Comparison of ENCODE assay signal across 8 cellular contexts in genomic region chr20:43959079-43959919, GRCh38. TPM values are rescaled to one million over a fixed set of nuclear protein-coding genes. Genes with fewer than 3 reads are reported as not detected.
DNase-seq lines count a peak whose midpoint lies in the region; ATAC-seq and TF ChIP-seq lines count a peak whose summit lies in the region.

No MANE protein-coding gene starts in this region.

- TF ChIP-seq CTCF in C4-2B (conservative IDR thresholded peaks at IDR 0.05) (no peak), HCT116 (IDR thresholded peaks at IDR 0.05 in 2 of 3, conservative IDR thresholded peaks at IDR 0.05 in 1 of 3; ENCODE audit: borderline replicate concordance in 1 of 3, insufficient read depth in 1 of 3, low read depth in 2 of 3, low read length in 2 of 3) (no peak), heart left ventricle (IDR thresholded peaks at IDR 0.05) (no peak), suprapubic skin (IDR thresholded peaks at IDR 0.05) (no peak)

- 0 out of 2 replicates have a peak overlapping the region, but pooled peaks have one; percentile 2 for H3K4me2 ChIP-seq in HCT116 (ENCODE audit: low read length)

- no peaks in the 10 kb centered on the region for H3K36me3 ChIP-seq in HCT116 (ENCODE audit: control insufficient read depth in 1 of 2, insufficient read depth in 2 of 2, low read length in 2 of 2)
- no peaks in the 10 kb centered on the region for H3K36me3 ChIP-seq in heart left ventricle
- no peaks in the 10 kb centered on the region for H3K36me3 ChIP-seq in suprapubic skin

- DNase-seq in HCT116 (ENCODE audit: low read depth, low spot score) = no peak
- peak in 1 of 5 donors; percentile 7 for DNase-seq in heart left ventricle
- DNase-seq in stimulated activated CD4-positive, alpha-beta T cell treated with anti-CD3 and anti-CD28 coated beads, Interleukin-12 subunit alpha, Interleukin-12 subunit beta, amount 100 ng/mL, for 4 hours = no peak
- DNase-seq in stimulated activated CD4-positive, alpha-beta T cell treated with anti-CD3 and anti-CD28 coated beads, Interleukin-2, amount 100 ng/mL, for 24 hours = no peak
- DNase-seq in suprapubic skin (ENCODE audit: low spot score in 2 of 2) = no peak

- BruUV-seq in HCT116 (replicated peaks; lab: Mats Ljungman, UMichigan) = no TSS peak

- H3K9ac ChIP-seq in HCT116 (ENCODE audit: low read length) = peak overlapping the region; percentile 14; the same call in 1 of the 2 replicates

- no peaks in the 10 kb centered on the region for H3K9me2 ChIP-seq in HCT116 (ENCODE audit: insufficient read depth)

- ATAC-seq in HCT116 (no peak), SK-N-SH treated with all-trans-retinoic acid at 6 μM for 48 hours (peak; percentile 64), heart left ventricle (peak in 3 of 4 donors; percentile 17 to 47 (median 35)), HG03280 (IDR thresholded peaks at IDR 0.05; ENCODE audit: unreplicated experiment) (no peak)

- no peak for TF ChIP-seq EP300 in suprapubic skin (IDR thresholded peaks at IDR 0.05)

- no peaks in the 10 kb centered on the region for H4K20me1 ChIP-seq in HCT116 (ENCODE audit: insufficient read depth)

- RAD21 ChIA-PET in HCT116 (lab: Charles Lee; ENCODE audit: low non-redundant PET in 1 of 2, low total read pairs in 2 of 2, uncharacterized antibody in 2 of 2, unreplicated experiment in 2 of 2) = no interaction called here

- H3K4me3 ChIP-seq in HCT116 (replicated peaks in 1 of 2; ENCODE audit: low read depth in 1 of 2, low read length in 2 of 2) = no peak overlapping the region
- no peak overlapping the region for H3K4me3 ChIP-seq in heart left ventricle
- no peak overlapping the region for H3K4me3 ChIP-seq in suprapubic skin

- intact Hi-C loops in HCT116 (cut with micrococcal nuclease) (no loop called here), heart left ventricle (cut with DNase I) (no loop called here)

- TF ChIP-seq RAD21 in HCT116 (IDR thresholded peaks at IDR 0.05; ENCODE audit: low read depth) = no peak

- H3K4me1 ChIP-seq in HCT116 (ENCODE audit: control insufficient read depth in 1 of 2, insufficient read depth in 2 of 2, low read length in 2 of 2) = peaks cover 65 to 99% of the 10 kb centered on the region in 2 experiments
- H3K4me1 ChIP-seq in heart left ventricle = peaks cover 0 to 64% (median 22%) of the 10 kb centered on the region in 12 donors
- peaks cover 38% of the 10 kb centered on the region for H3K4me1 ChIP-seq in suprapubic skin

- no peaks in the 10 kb centered on the region for H3K27me3 ChIP-seq in HCT116 (ENCODE audit: insufficient read depth, low read length)
- H3K27me3 ChIP-seq in heart left ventricle = peaks cover 0 to 3% (median 0%) of the 10 kb centered on the region in 9 donors
- peaks cover 19% of the 10 kb centered on the region for H3K27me3 ChIP-seq in suprapubic skin

- WGBS in heart left ventricle, 4 donors = 17 to 28% (median 24%) methylated on average over 19 of the region's 19 CpGs
- WGBS in suprapubic skin = 23% methylated on average over 17 of the region's 19 CpGs

- peaks cover 23% of the 10 kb centered on the region; the same call in 1 of the 2 replicates for H3K79me2 ChIP-seq in HCT116 (ENCODE audit: insufficient read depth, low read length)

- H3K9me3 ChIP-seq in HCT116 (ENCODE audit: control insufficient read depth in 1 of 2, insufficient read depth in 1 of 2, low read depth in 1 of 2, low read length in 2 of 2) = peaks cover 0 to 6% of the 10 kb centered on the region in 2 experiments; a peak in 1 of 4 replicates
- no peaks in the 10 kb centered on the region for H3K9me3 ChIP-seq in heart left ventricle
- H3K9me3 ChIP-seq in suprapubic skin = no peaks in the 10 kb centered on the region

- POLR2A ChIA-PET in HCT116 (lab: Charles Lee) = interaction anchor here (1.1 kb wide), 1 partner anchor 16 kb away, joined by 4 read pairs; no protein-coding TSS in a partner anchor

- CTCF ChIA-PET in HCT116 (lab: Charles Lee) = interaction anchor here (0.8 kb wide), 1 partner anchor 24 kb away, joined by 3 read pairs; no protein-coding TSS in a partner anchor

- no peak overlapping the region for H2AFZ ChIP-seq in HCT116 (ENCODE audit: low read depth, low read length, poor library complexity, severe bottlenecking)

- H3K27ac ChIP-seq in C4-2B (peak overlapping the region; percentile 59), HCT116 (ENCODE audit: low read depth, low read length) (peak overlapping the region; percentile 8; the same call in 1 of the 2 replicates), heart left ventricle (no peak overlapping the region), suprapubic skin (no peak overlapping the region)

- TF ChIP-seq POLR2A in HCT116 (IDR thresholded peaks at IDR 0.05; ENCODE audit: borderline replicate concordance, extremely low read depth, insufficient read depth, insufficient read length) = no peak
- no peak for TF ChIP-seq POLR2A in heart left ventricle (IDR thresholded peaks at IDR 0.05)
- no peak for TF ChIP-seq POLR2A in suprapubic skin (IDR thresholded peaks at IDR 0.05)

TF ChIP-seq in HCT116, 20 proteins besides CTCF, POLR2A, EP300 and RAD21 (continues in another document):
- TF ChIP-seq ZFX (IDR thresholded peaks at IDR 0.05) = no peak
- TF ChIP-seq CBX3 (IDR thresholded peaks at IDR 0.05; ENCODE audit: low read depth) = no peak
- TF ChIP-seq CEBPB (IDR thresholded peaks at IDR 0.05; ENCODE audit: low read depth) = no peak
- no peak for TF ChIP-seq POLR2AphosphoS5 (IDR thresholded peaks at IDR 0.05; ENCODE audit: low read depth, low read length)
- TF ChIP-seq ATF3 (IDR thresholded peaks at IDR 0.05) = no peak
- no peak for TF ChIP-seq ELF1 (IDR thresholded peaks at IDR 0.05; ENCODE audit: borderline replicate concordance, low read depth)
- no peak for TF ChIP-seq SIN3A (IDR thresholded peaks at IDR 0.05; ENCODE audit: low read depth)
- no peak for TF ChIP-seq TCF7L2 (IDR thresholded peaks at IDR 0.05; ENCODE audit: borderline replicate concordance, extremely low read depth, insufficient read depth, insufficient read length)
- no peak for TF ChIP-seq ZBTB33 (IDR thresholded peaks at IDR 0.05; ENCODE audit: extremely low read depth, insufficient replicate concordance, low read length)
- TF ChIP-seq EZH2phosphoT487 (IDR thresholded peaks at IDR 0.05; ENCODE audit: borderline replicate concordance) = no peak

TF ChIP-seq in SK-N-SH treated with all-trans-retinoic acid at 6 μM for 48 hours, 23 proteins besides CTCF, POLR2A, EP300 and RAD21:
- TF ChIP-seq ZC3H10 (CRISPR knock-in tag; IDR thresholded peaks at IDR 0.05) (no peak), ZFP3 (CRISPR knock-in tag; IDR thresholded peaks at IDR 0.05) (no peak), ZNF565 (CRISPR knock-in tag; conservative IDR thresholded peaks at IDR 0.05; ENCODE audit: low read depth) (no peak), ZNF70 (CRISPR knock-in tag; IDR thresholded peaks at IDR 0.05) (no peak), ISL1 (CRISPR knock-in tag; IDR thresholded peaks at IDR 0.05) (no peak), TSHZ2 (CRISPR knock-in tag; IDR thresholded peaks at IDR 0.05) (no peak)

RNA-seq across cellular contexts. Expression of gene TOX2, which starts 44.6 kb away (rescaled TPM):
- 39.6 TPM for total RNA-seq in HCT116 (2021; ENCODE audit: unreplicated experiment)
- polyA plus RNA-seq in HCT116 (2012) = 43.2 and 51.3 TPM in 2 replicates
- 1 to 10 TPM in 5 of 9 donors, under 1 TPM in 4; 0.53 to 3.0 (median 1.0) TPM for total RNA-seq in heart left ventricle
- under 1 TPM; 0.64 to 0.80 TPM for polyA plus RNA-seq in heart left ventricle
- 1 to 10 TPM in 2 of 4 donors, under 1 TPM in 2; 0.40 to 3.0 (median 1.6) TPM for total RNA-seq in suprapubic skin

Comparison
In these comparisons a context has a peak if more than half of its experiments do, and no peak if none do; other contexts are left out.
1. H3K27ac ChIP-seq: peak in C4-2B (single experiment) and HCT116 (single experiment); none in heart left ventricle (0 of 12) and suprapubic skin (single experiment).
2. ATAC-seq: peak in SK-N-SH treated with all-trans-retinoic acid at 6 μM for 48 hours (single experiment) and heart left ventricle (3 of 4); none in HCT116 (single experiment) and HG03280 (single experiment).
3. RNA of gene TOX2, which starts 44.6 kb away (total RNA-seq): 39.6 TPM in HCT116 (single experiment); 0.40 to 3.0 TPM in suprapubic skin and 0.53 to 3.0 TPM in heart left ventricle; every median in the first group is over 10 times any median in the second.